ENCODE assay signal across 1 cellular context in genomic region chr17:50174444-50174843, GRCh38.
TF ChIP-seq lines count a peak whose summit lies in the region.

No MANE protein-coding gene starts in this region.

TF ChIP-seq in GM12878, 131 proteins besides CTCF, POLR2A, EP300 and RAD21:
- no peak for TF ChIP-seq CBFB (IDR thresholded peaks at IDR 0.05; ENCODE audit: low read depth)
- no peak for TF ChIP-seq MTA3 (IDR thresholded peaks at IDR 0.05; ENCODE audit: borderline replicate concordance, low read length)
- TF ChIP-seq ZNF384 (IDR thresholded peaks at IDR 0.05; ENCODE audit: borderline replicate concordance, low read depth, low read length) = no peak
- no peak for TF ChIP-seq MLLT1 (IDR thresholded peaks at IDR 0.05)
- no peak for TF ChIP-seq E2F4 (IDR thresholded peaks at IDR 0.05; ENCODE audit: low read depth, low read length)
- TF ChIP-seq DPF2 (IDR thresholded peaks at IDR 0.05) = no peak
- TF ChIP-seq CEBPZ (IDR thresholded peaks at IDR 0.05; ENCODE audit: low read depth, low read length) = no peak
- no peak for TF ChIP-seq NKRF (conservative IDR thresholded peaks at IDR 0.05)
- no peak for TF ChIP-seq ZSCAN29 (IDR thresholded peaks at IDR 0.05)
- no peak for TF ChIP-seq ZNF274 (IDR thresholded peaks at IDR 0.05; ENCODE audit: insufficient read depth, insufficient read length)
- no peak for TF ChIP-seq PKNOX1 (IDR thresholded peaks at IDR 0.05)
- no peak for TF ChIP-seq GABPA (IDR thresholded peaks at IDR 0.05; ENCODE audit: low read depth)
- TF ChIP-seq, protein P1, sequence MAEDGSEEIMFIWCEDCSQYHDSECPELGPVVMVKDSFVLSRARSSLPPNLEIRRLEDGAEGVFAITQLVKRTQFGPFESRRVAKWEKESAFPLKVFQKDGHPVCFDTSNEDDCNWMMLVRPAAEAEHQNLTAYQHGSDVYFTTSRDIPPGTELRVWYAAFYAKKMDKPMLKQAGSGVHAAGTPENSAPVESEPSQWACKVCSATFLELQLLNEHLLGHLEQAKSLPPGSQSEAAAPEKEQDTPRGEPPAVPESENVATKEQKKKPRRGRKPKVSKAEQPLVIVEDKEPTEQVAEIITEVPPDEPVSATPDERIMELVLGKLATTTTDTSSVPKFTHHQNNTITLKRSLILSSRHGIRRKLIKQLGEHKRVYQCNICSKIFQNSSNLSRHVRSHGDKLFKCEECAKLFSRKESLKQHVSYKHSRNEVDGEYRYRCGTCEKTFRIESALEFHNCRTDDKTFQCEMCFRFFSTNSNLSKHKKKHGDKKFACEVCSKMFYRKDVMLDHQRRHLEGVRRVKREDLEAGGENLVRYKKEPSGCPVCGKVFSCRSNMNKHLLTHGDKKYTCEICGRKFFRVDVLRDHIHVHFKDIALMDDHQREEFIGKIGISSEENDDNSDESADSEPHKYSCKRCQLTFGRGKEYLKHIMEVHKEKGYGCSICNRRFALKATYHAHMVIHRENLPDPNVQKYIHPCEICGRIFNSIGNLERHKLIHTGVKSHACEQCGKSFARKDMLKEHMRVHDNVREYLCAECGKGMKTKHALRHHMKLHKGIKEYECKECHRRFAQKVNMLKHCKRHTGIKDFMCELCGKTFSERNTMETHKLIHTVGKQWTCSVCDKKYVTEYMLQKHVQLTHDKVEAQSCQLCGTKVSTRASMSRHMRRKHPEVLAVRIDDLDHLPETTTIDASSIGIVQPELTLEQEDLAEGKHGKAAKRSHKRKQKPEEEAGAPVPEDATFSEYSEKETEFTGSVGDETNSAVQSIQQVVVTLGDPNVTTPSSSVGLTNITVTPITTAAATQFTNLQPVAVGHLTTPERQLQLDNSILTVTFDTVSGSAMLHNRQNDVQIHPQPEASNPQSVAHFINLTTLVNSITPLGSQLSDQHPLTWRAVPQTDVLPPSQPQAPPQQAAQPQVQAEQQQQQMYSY (CRISPR knock-in tag; IDR thresholded peaks at IDR 0.05) = no peak
- no peak for TF ChIP-seq ZNF592 (IDR thresholded peaks at IDR 0.05)
- no peak for TF ChIP-seq MEF2B (IDR thresholded peaks at IDR 0.05; ENCODE audit: partially characterized antibody, poor library complexity, severe bottlenecking)
- TF ChIP-seq, protein P2, sequence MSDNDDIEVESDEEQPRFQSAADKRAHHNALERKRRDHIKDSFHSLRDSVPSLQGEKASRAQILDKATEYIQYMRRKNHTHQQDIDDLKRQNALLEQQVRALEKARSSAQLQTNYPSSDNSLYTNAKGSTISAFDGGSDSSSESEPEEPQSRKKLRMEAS (IDR thresholded peaks at IDR 0.05; ENCODE audit: low read depth, low read length) = no peak
- TF ChIP-seq IKZF1 (conservative IDR thresholded peaks at IDR 0.05) = no peak
- TF ChIP-seq, protein P3, sequence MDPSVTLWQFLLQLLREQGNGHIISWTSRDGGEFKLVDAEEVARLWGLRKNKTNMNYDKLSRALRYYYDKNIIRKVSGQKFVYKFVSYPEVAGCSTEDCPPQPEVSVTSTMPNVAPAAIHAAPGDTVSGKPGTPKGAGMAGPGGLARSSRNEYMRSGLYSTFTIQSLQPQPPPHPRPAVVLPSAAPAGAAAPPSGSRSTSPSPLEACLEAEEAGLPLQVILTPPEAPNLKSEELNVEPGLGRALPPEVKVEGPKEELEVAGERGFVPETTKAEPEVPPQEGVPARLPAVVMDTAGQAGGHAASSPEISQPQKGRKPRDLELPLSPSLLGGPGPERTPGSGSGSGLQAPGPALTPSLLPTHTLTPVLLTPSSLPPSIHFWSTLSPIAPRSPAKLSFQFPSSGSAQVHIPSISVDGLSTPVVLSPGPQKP (IDR thresholded peaks at IDR 0.05; ENCODE audit: low read depth, low read length) = no peak
